In the genomic region with DNA sequence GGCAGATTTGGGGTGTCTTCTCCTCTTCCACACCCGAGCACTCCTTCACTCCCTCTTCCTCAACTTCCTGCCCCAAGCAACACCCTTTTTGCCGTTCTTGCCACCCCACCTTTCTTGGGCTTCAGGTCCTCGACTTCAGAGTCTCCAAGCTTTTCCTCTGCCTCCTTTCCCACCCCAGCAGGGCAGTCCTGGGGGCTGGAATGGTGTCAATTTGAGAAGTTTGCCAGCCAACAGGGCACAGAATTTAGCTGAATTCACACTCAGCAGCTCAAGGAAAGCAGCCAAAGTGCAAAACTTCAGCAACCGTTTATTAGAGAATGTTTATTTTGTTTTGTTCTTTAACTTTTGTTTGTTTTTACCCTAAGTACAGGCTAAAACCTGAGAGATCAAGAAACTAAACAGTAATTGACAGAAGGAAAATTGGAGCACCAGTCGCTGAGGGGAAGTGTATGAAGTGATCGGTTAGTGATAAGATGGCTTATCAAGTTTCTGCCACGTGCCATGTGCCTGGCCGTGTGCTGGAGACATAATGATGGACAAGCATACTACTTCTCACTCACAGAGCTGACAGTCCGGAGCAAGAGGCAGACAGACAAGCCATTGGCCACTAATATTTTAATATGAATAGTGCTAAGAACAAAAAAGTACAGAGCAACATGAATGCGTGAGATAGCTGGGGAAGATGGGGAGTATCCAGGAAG, we compare ENCODE assay signal across 13 cellular contexts. TPM values are rescaled to one million over a fixed set of nuclear protein-coding genes. Genes with fewer than 3 reads are reported as not detected.
A peak's percentile ranks its signal among the peaks of the same experiment; 100 is the strongest.
DNase-seq lines count a peak whose midpoint lies in the region; ATAC-seq and TF ChIP-seq lines count a peak whose summit lies in the region.
"Had no signal": no experiment of that assay in that cellular context is flagged by ENCODE, and none has a peak within 500 bp of the region (broad histone marks: within the 10 kb centered on the region; RNA-seq: fewer than 3 reads in every experiment).

No MANE protein-coding gene starts in this region.

- H3K9me2 ChIP-seq in Loucy (replicated peaks; ENCODE audit: low read depth, low read length): no peaks in the 10 kb centered on the region

- H3K4me3 ChIP-seq in Loucy (ENCODE audit: low read length, poor library complexity, severe bottlenecking) (no peak overlapping the region), colonic mucosa (no peak overlapping the region), mesenchymal stem cell (ENCODE audit: insufficient read depth in 1 of 2, low read depth in 1 of 2, low read length in 2 of 2) (no peak overlapping the region)

- H3K27ac ChIP-seq in colonic mucosa (peak overlapping the region; percentile 26), mesenchymal stem cell (ENCODE audit: low read length, poor library complexity, severe bottlenecking) (no peak overlapping the region), substantia nigra (ENCODE audit: low read depth, low read length, poor library complexity, severe bottlenecking) (peak overlapping the region; percentile 43)
- H3K27ac ChIP-seq: neutrophil had no signal

- no peak for DNase-seq in colonic mucosa
- no peak for DNase-seq in mesenchymal stem cell
- peak in 5 of 49 donors; percentile 11 to 60 (median 54) for DNase-seq in substantia nigra (lab: John Stamatoyannopoulos, UW)
- no peak for DNase-seq in NCI-H187 (lab: John Stamatoyannopoulos, UW)
- DNase-seq in activated CD4-positive, alpha-beta T cell treated with anti-CD3 and anti-CD28 coated beads for 48 hours: no peak
- DNase-seq: COR-L47; stimulated activated CD4-positive, alpha-beta T cell treated with anti-CD3 and anti-CD28 coated beads, Interleukin-2, amount 100 ng/mL, for 24 hours; stimulated activated naive B cell treated with anti-CD40 and anti-IgM and Interleukin-4, amounts not matched to agents 10 μg/mL and 1 μg/mL and 100 μg/mL, for 72 hours had no signal

- H4K91ac ChIP-seq in mesenchymal stem cell (ENCODE audit: low read length): peak overlapping the region; percentile 29

- H2BK12ac ChIP-seq in mesenchymal stem cell (ENCODE audit: low read length in 2 of 2): no peak overlapping the region

- no peaks in the 10 kb centered on the region for H3K36me3 ChIP-seq in Loucy (ENCODE audit: insufficient read depth, low read length)
- no peaks in the 10 kb centered on the region for H3K36me3 ChIP-seq in colonic mucosa
- peaks cover 4 to 9% of the 10 kb centered on the region in 2 experiments for H3K36me3 ChIP-seq in mesenchymal stem cell (ENCODE audit: control insufficient read depth in 1 of 2, insufficient read depth in 2 of 2, low read depth in 1 of 2, low read length in 2 of 2)
- H3K36me3 ChIP-seq: neutrophil had no signal

- ATAC-seq in HG02610 (IDR thresholded peaks at IDR 0.05; ENCODE audit: unreplicated experiment) (no peak), GM18520 (IDR thresholded peaks at IDR 0.05; ENCODE audit: unreplicated experiment) (no peak)
- ATAC-seq: stimulated activated naive B cell treated with anti-CD40 and anti-IgM and Interleukin-4, amounts not matched to agents 10 μg/mL and 1 μg/mL and 100 μg/mL, for 72 hours; WTC11 had no signal

- TF ChIP-seq CTCF in Loucy (conservative IDR thresholded peaks at IDR 0.05; ENCODE audit: low read length) (no peak), colonic mucosa (IDR thresholded peaks at IDR 0.05) (no peak)

- peaks cover 3% of the 10 kb centered on the region for H3K4me1 ChIP-seq in Loucy (ENCODE audit: insufficient read depth, low read length, poor library complexity, severe bottlenecking)
- H3K4me1 ChIP-seq in colonic mucosa: peaks cover 8% of the 10 kb centered on the region
- peaks cover 27% of the 10 kb centered on the region for H3K4me1 ChIP-seq in mesenchymal stem cell (ENCODE audit: control insufficient read depth, insufficient read depth, low read depth, low read length)

- H4K20me1 ChIP-seq in Loucy (ENCODE audit: insufficient read depth, low read length, poor library complexity, severe bottlenecking): no peaks in the 10 kb centered on the region

- H3K27me3 ChIP-seq in Loucy (ENCODE audit: insufficient read depth, low read length, poor library complexity, severe bottlenecking): no peaks in the 10 kb centered on the region
- H3K27me3 ChIP-seq in colonic mucosa: no peaks in the 10 kb centered on the region
- no peaks in the 10 kb centered on the region for H3K27me3 ChIP-seq in mesenchymal stem cell (ENCODE audit: control insufficient read depth in 1 of 2, insufficient read depth in 1 of 2, low read length in 2 of 2)

- H3F3A ChIP-seq in Loucy (ENCODE audit: low read depth): no peaks in the 10 kb centered on the region

- H3K4me2 ChIP-seq in Loucy (ENCODE audit: low read depth, low read length, poor library complexity, severe bottlenecking) (no peak overlapping the region), mesenchymal stem cell (ENCODE audit: low read length, poor library complexity, severe bottlenecking) (no peak overlapping the region)

- H3K14ac ChIP-seq in mesenchymal stem cell (ENCODE audit: low read length in 2 of 2): no peak overlapping the region

- H2AFZ ChIP-seq in Loucy (ENCODE audit: low read length) (peak overlapping the region; percentile 44; the same call in 1 of the 2 replicates), mesenchymal stem cell (ENCODE audit: low read depth, low read length) (no peak overlapping the region)

- peaks cover 2% of the 10 kb centered on the region for H3K79me1 ChIP-seq in mesenchymal stem cell (replicated peaks; ENCODE audit: low read length, poor library complexity, severe bottlenecking)

- H3K9me3 ChIP-seq in Loucy (ENCODE audit: insufficient read depth, low read depth, low read length) (no peaks in the 10 kb centered on the region), colonic mucosa (no peaks in the 10 kb centered on the region), mesenchymal stem cell (ENCODE audit: control insufficient read depth, low read length) (no peaks in the 10 kb centered on the region)
- H3K9me3 ChIP-seq: neutrophil had no signal

- no peak overlapping the region for H3K4ac ChIP-seq in mesenchymal stem cell (ENCODE audit: low read depth in 1 of 2, low read length in 2 of 2)

- no peak overlapping the region for H2BK120ac ChIP-seq in mesenchymal stem cell (ENCODE audit: low read depth, low read length)

- H4K8ac ChIP-seq in mesenchymal stem cell (ENCODE audit: low read length): no peak overlapping the region

- H3K23ac ChIP-seq in mesenchymal stem cell (ENCODE audit: low read length in 2 of 2): no peak overlapping the region

- H3K18ac ChIP-seq in mesenchymal stem cell (ENCODE audit: low read depth in 1 of 2, low read length in 2 of 2): no peak overlapping the region

- H3K9ac ChIP-seq in Loucy (ENCODE audit: low read depth, low read length, poor library complexity, severe bottlenecking) (no peak overlapping the region), colonic mucosa (ENCODE audit: low read depth in 2 of 2, low read length in 2 of 2) (peak overlapping the region in 1 of 2 donors; percentile 41), mesenchymal stem cell (ENCODE audit: low read length) (no peak overlapping the region)

- H3K79me2 ChIP-seq in Loucy (ENCODE audit: insufficient read depth, low read length): no peaks in the 10 kb centered on the region

- intact Hi-C loops in colonic mucosa (cut with DNase I): no loop called here

- H2BK5ac ChIP-seq in mesenchymal stem cell (ENCODE audit: low read depth, low read length, poor library complexity, severe bottlenecking): no peak overlapping the region

- H2AK5ac ChIP-seq in mesenchymal stem cell (ENCODE audit: low read length, severe bottlenecking): no peak overlapping the region

- no peak overlapping the region for H2BK15ac ChIP-seq in mesenchymal stem cell (ENCODE audit: low read depth, poor library complexity, severe bottlenecking)

- WGBS in mesenchymal stem cell: 70% methylated on average over 8 of the region's 10 CpGs

RNA-seq across cellular contexts. Expression of gene AHNAK, which starts 44.4 kb away (rescaled TPM):
- 100 to 1,000 TPM; 458 to 631 TPM for total RNA-seq in colonic mucosa
- 71.8 TPM for polyA plus RNA-seq in mesenchymal stem cell (2013, experiment 1 of 2)
- 65.2 TPM for polyA plus RNA-seq in mesenchymal stem cell (2013, experiment 2 of 2)
